ENCODE assay signal across 10 cellular contexts in the genomic region with DNA sequence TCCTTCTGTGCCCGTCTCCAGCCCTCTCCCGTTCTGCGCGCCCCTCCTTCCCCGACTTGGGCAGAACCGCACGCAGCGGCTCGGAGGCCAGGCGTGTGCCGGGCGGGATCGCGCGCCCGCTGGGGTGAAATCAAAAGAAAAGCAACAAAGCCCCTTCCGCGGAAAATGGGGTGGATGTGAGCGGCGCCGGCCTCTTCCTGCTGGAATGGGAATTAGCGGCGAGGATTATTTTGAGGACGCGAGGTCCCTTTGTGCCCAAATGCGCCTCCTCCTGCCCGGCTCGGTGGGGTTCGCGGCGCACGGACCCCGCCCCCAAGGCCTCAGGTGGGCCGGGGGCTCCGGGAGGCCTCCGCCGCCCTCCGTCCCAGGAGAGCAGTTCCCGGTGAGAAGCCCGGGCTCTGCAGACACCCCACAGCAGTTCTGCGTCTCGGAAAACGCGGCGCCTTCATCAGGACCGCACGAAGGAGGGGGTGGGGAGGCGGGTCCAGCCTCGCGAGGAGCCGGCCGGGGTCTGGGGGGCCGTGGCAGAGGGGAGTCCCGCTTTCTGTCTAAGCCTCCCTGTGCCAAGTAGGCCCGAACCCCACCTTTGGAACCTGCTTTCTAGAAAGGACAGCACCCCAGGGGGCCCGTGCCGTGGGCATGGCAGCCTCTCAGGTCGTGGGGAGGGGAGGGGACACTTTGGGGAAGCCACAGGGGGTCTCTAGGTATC.
DNase-seq lines count a peak whose midpoint lies in the region; TF ChIP-seq lines count a peak whose summit lies in the region.
"Had no signal": no experiment of that assay in that cellular context is flagged by ENCODE, and none has a peak within 500 bp of the region (broad histone marks: within the 10 kb centered on the region; RNA-seq: fewer than 3 reads in every experiment).

No MANE protein-coding gene starts in this region.

- peaks cover 9% of the 10 kb centered on the region for H3K4me1 Mint-ChIP-seq in nephron

- H3K9me3 Mint-ChIP-seq in nephron, result no peaks in the 10 kb centered on the region
- H3K9me3 Mint-ChIP-seq: activated naive CD8-positive, alpha-beta T cell treated with anti-CD3 and anti-CD28 coated beads, Interleukin-2, amount 10 ng/mL, durations not matched to agents 7 days and 5 days had no signal

- H3K27ac Mint-ChIP-seq in nephron, result no peak overlapping the region
- H3K27ac Mint-ChIP-seq: activated naive CD8-positive, alpha-beta T cell treated with anti-CD3 and anti-CD28 coated beads, Interleukin-2, amount 10 ng/mL, durations not matched to agents 7 days and 5 days had no signal

- no peaks in the 10 kb centered on the region for H3K36me3 Mint-ChIP-seq in nephron (ENCODE audit: low read depth)
- H3K36me3 Mint-ChIP-seq: activated naive CD8-positive, alpha-beta T cell treated with anti-CD3 and anti-CD28 coated beads, Interleukin-2, amount 10 ng/mL, durations not matched to agents 7 days and 5 days had no signal

- H3K4me3 ChIP-seq in BE2C (ENCODE audit: low read depth, low read length) (peak overlapping the region; percentile 26; the same call in 1 of the 2 replicates), HUES6 (ENCODE audit: low read depth, low read length) (peak overlapping the region; percentile 61), dorsolateral prefrontal cortex (peak overlapping the region in 58 of 59 donors; percentile 30 to 69 (median 53)), PC-9 (no peak overlapping the region)

- H3K9ac ChIP-seq in HUES6 (ENCODE audit: low read length), result peak overlapping the region; percentile 53
- H3K9ac ChIP-seq: KMS-11 had no signal

- H3K27ac ChIP-seq in HUES6 (ENCODE audit: low read depth, low read length) (no peak overlapping the region), dorsolateral prefrontal cortex (peak overlapping the region in 4 of 59 donors; percentile 8 to 62 (median 34)), PC-9 (no peak overlapping the region)
- H3K27ac ChIP-seq: KMS-11 had no signal

- H3K36me3 ChIP-seq in BE2C, result no peaks in the 10 kb centered on the region
- H3K36me3 ChIP-seq in HUES6 (ENCODE audit: control insufficient read depth, insufficient read depth, low read length), result no peaks in the 10 kb centered on the region
- H3K36me3 ChIP-seq in PC-9 (ENCODE audit: low read depth), result no peaks in the 10 kb centered on the region

- H3K27me3 ChIP-seq in BE2C (peaks cover 16% of the 10 kb centered on the region), HUES6 (ENCODE audit: control insufficient read depth, insufficient read depth, low read length) (peaks cover 46% of the 10 kb centered on the region), dorsolateral prefrontal cortex (peaks cover 0 to 26% (median 0%) of the 10 kb centered on the region in 45 donors), PC-9 (ENCODE audit: insufficient read depth, low read depth) (no peaks in the 10 kb centered on the region)

- DNase-seq in BE2C (no peak), dorsolateral prefrontal cortex (no peak), mesenteric fat pad (ENCODE audit: low spot score) (no peak), PC-9 (no peak), midbrain (lab: John Stamatoyannopoulos, UW) (no peak), Ammon's horn (ENCODE audit: low spot score) (no peak)
- DNase-seq: activated naive CD8-positive, alpha-beta T cell treated with anti-CD3 and anti-CD28 coated beads, Interleukin-2, amount 10 ng/mL, durations not matched to agents 7 days and 5 days had no signal

- H3K4me2 ChIP-seq in PC-9, result no peak overlapping the region
- H3K4me2 ChIP-seq: KMS-11 had no signal

- H3K9me2 ChIP-seq in PC-9 (ENCODE audit: insufficient read depth), result no peaks in the 10 kb centered on the region

- H3K4me1 ChIP-seq in BE2C, result no peaks in the 10 kb centered on the region; the same call in 1 of the 2 replicates
- peaks cover 38% of the 10 kb centered on the region for H3K4me1 ChIP-seq in HUES6 (ENCODE audit: control insufficient read depth, insufficient read depth, low read length)
- H3K4me1 ChIP-seq in PC-9 (replicated peaks; ENCODE audit: insufficient read depth), result peaks cover 7% of the 10 kb centered on the region

- H3F3A ChIP-seq in PC-9 (ENCODE audit: insufficient read depth, low read depth), result no peaks in the 10 kb centered on the region

- no peak overlapping the region for H2AFZ ChIP-seq in PC-9

- no peaks in the 10 kb centered on the region for H3K79me2 ChIP-seq in PC-9 (ENCODE audit: low read depth)

- H3K4me3 Mint-ChIP-seq in nephron, result peak overlapping the region in 2 of 3 experiments; percentile 38 to 71
- H3K4me3 Mint-ChIP-seq: activated naive CD8-positive, alpha-beta T cell treated with anti-CD3 and anti-CD28 coated beads, Interleukin-2, amount 10 ng/mL, durations not matched to agents 7 days and 5 days had no signal

- no peak for TF ChIP-seq CTCF in BE2C (IDR thresholded peaks at IDR 0.05; ENCODE audit: low read depth, low read length)
- TF ChIP-seq CTCF in dorsolateral prefrontal cortex (IDR thresholded peaks at IDR 0.05 in 54 of 56, conservative IDR thresholded peaks at IDR 0.05 in 2 of 56; ENCODE audit: low read depth in 1 of 56, partially characterized antibody in 56 of 56), result no peak
- TF ChIP-seq CTCF in nephron (IDR thresholded peaks at IDR 0.05; ENCODE audit: unreplicated experiment in 3 of 3), result no peak
- TF ChIP-seq CTCF in PC-9 (conservative IDR thresholded peaks at IDR 0.05), result no peak

- H4K20me1 ChIP-seq in PC-9 (ENCODE audit: insufficient read depth), result no peaks in the 10 kb centered on the region

- intact Hi-C loops in dorsolateral prefrontal cortex (cut with DNase I), result no loop called here
- intact Hi-C loops in PC-9 (cut with micrococcal nuclease; ENCODE audit: unreplicated experiment), result no loop called here

- no TSS peak for BruUV-seq in PC-9 (replicated peaks; lab: Mats Ljungman, UMichigan)

- POLR2A ChIA-PET in PC-9 (lab: Charles Lee; ENCODE audit: unreplicated experiment), result no interaction called here

- CTCF ChIA-PET in PC-9 (lab: Charles Lee), result interaction anchor here (0.7 kb wide), 1 partner anchor 167 kb away, joined by 13 read pairs; no protein-coding TSS in a partner anchor

- H3K9me3 ChIP-seq in BE2C, result no peaks in the 10 kb centered on the region
- no peaks in the 10 kb centered on the region for H3K9me3 ChIP-seq in HUES6 (ENCODE audit: control insufficient read depth, insufficient read depth, low read depth, low read length)
- H3K9me3 ChIP-seq in PC-9 (ENCODE audit: insufficient read depth, low read depth), result no peaks in the 10 kb centered on the region

- H3K27me3 Mint-ChIP-seq in nephron (ENCODE audit: low read depth), result peaks cover 57% of the 10 kb centered on the region
